Comparison of ENCODE assay signal across 24 cellular contexts in genomic region chr12:116116650-116117424, GRCh38.
A peak's percentile ranks its signal among the peaks of the same experiment; 100 is the strongest.
DNase-seq lines count a peak whose midpoint lies in the region; ATAC-seq and TF ChIP-seq lines count a peak whose summit lies in the region.
"Had no signal": no experiment of that assay in that cellular context is flagged by ENCODE, and none has a peak within 500 bp of the region (broad histone marks: within the 10 kb centered on the region; RNA-seq: fewer than 3 reads in every experiment).

No MANE protein-coding gene starts in this region.

- CTCF ChIA-PET in HEK293 (lab: Yijun Ruan, JAX): no interaction called here

- no peak overlapping the region for H3K9ac ChIP-seq in trophoblast cell (ENCODE audit: low read length)
- H3K9ac ChIP-seq: KMS-11 had no signal

- no peaks in the 10 kb centered on the region for H3K36me3 ChIP-seq in HEK293 (ENCODE audit: control insufficient read depth in 2 of 2, insufficient read depth in 1 of 2, low read length in 2 of 2)
- H3K36me3 ChIP-seq in RWPE2 (ENCODE audit: low read depth): no peaks in the 10 kb centered on the region
- no peaks in the 10 kb centered on the region for H3K36me3 ChIP-seq in trophoblast cell (ENCODE audit: control insufficient read depth in 1 of 2, insufficient read depth in 2 of 2, low read length in 2 of 2)
- H3K36me3 ChIP-seq: SJCRH30, spleen had no signal

- H2BK120ac ChIP-seq in trophoblast cell (ENCODE audit: insufficient read depth, low read length, poor library complexity): no peak overlapping the region

- no peaks in the 10 kb centered on the region for H3K36me3 Mint-ChIP-seq in activated naive CD4-positive, alpha-beta T cell treated with anti-CD3 and anti-CD28 coated beads, Interleukin-2, amount 50 U/mL, for 24 hours
- H3K36me3 Mint-ChIP-seq: activated naive CD8-positive, alpha-beta T cell treated with anti-CD3 and anti-CD28 coated beads, Interleukin-2, amount 10 ng/mL, durations not matched to agents 7 days and 5 days; naive thymus-derived CD8-positive, alpha-beta T cell had no signal

- H4K12ac ChIP-seq in trophoblast cell (ENCODE audit: low read depth, low read length): no peak overlapping the region

- H3K4me1 ChIP-seq in HEK293 (ENCODE audit: control insufficient read depth, insufficient read depth, low read length) (peaks cover 14% of the 10 kb centered on the region; the same call in 1 of the 2 replicates), RWPE2 (ENCODE audit: insufficient read depth, poor library complexity, severe bottlenecking) (peaks cover 26% of the 10 kb centered on the region), trophoblast cell (ENCODE audit: control insufficient read depth in 1 of 2, insufficient read depth in 2 of 2, low read length in 2 of 2) (peaks cover 0 to 2% of the 10 kb centered on the region in 2 experiments)

- DNase-seq in activated naive CD4-positive, alpha-beta T cell (lab: John Stamatoyannopoulos, UW): no peak
- DNase-seq in RWPE2 (ENCODE audit: low spot score) (no peak), trophoblast cell (no peak), NCI-H2196 treated with DMSO at 0.1 percent for 48 hours (lab: John Stamatoyannopoulos, UW; ENCODE audit: unreplicated experiment) (no peak), NK-92 (lab: John Stamatoyannopoulos, UW; ENCODE audit: unreplicated experiment) (no peak), left cardiac atrium (no peak)
- DNase-seq: activated CD4-positive, alpha-beta T cell treated with anti-CD3 and anti-CD28 coated beads, Interleukin-2, amount 50 U/mL, for 4 hours; activated naive CD8-positive, alpha-beta T cell treated with anti-CD3 and anti-CD28 coated beads, Interleukin-2, amount 10 ng/mL, durations not matched to agents 7 days and 5 days; activated T-cell treated with anti-CD3 and anti-CD28 coated beads, Interleukin-2, amount 50 U/mL, for 72 hours; body of pancreas; Caco-2; effector memory CD8-positive, alpha-beta T cell; naive thymus-derived CD8-positive, alpha-beta T cell; NCI-H774; SJCRH30; spleen; stimulated activated CD4-positive, alpha-beta T cell treated with anti-CD3 and anti-CD28 coated beads, Interleukin-4, amount 100 ng/mL, for 4 hours; substantia nigra; T-helper 17 cell had no signal

- H3K4ac ChIP-seq in trophoblast cell (ENCODE audit: low read depth, low read length): peak overlapping the region; percentile 78

- peak overlapping the region; percentile 7 for H3K4me3 Mint-ChIP-seq in activated naive CD4-positive, alpha-beta T cell treated with anti-CD3 and anti-CD28 coated beads, Interleukin-2, amount 50 U/mL, for 24 hours
- H3K4me3 Mint-ChIP-seq: activated naive CD8-positive, alpha-beta T cell treated with anti-CD3 and anti-CD28 coated beads, Interleukin-2, amount 10 ng/mL, durations not matched to agents 7 days and 5 days; activated T-cell treated with anti-CD3 and anti-CD28 coated beads, Interleukin-2, amount 50 U/mL, for 72 hours; B cell; effector memory CD8-positive, alpha-beta T cell; naive thymus-derived CD8-positive, alpha-beta T cell; T-helper 17 cell had no signal

- H3K79me2 ChIP-seq in trophoblast cell (ENCODE audit: control insufficient read depth, insufficient read depth, low read length, poor library complexity): no peaks in the 10 kb centered on the region

- WGBS in trophoblast cell (ENCODE audit: extremely low coverage, insufficient coverage, insufficient read length): no CpG with 5 or more reads among the region's 5 CpGs

- H3K4me3 ChIP-seq in HEK293 (ENCODE audit: low read depth, low read length): no peak overlapping the region
- no peak overlapping the region for H3K4me3 ChIP-seq in RWPE2 (ENCODE audit: severe bottlenecking)
- H3K4me3 ChIP-seq in trophoblast cell (ENCODE audit: low read depth, low read length): no peak overlapping the region
- H3K4me3 ChIP-seq: body of pancreas, SJCRH30, spleen had no signal

- no peak overlapping the region for H3K23ac ChIP-seq in trophoblast cell (ENCODE audit: low read length)

- no peak overlapping the region for H3K14ac ChIP-seq in trophoblast cell (ENCODE audit: low read length)

- no peak overlapping the region for H2BK12ac ChIP-seq in trophoblast cell (ENCODE audit: low read length)

- no peak overlapping the region for H4K91ac ChIP-seq in trophoblast cell (ENCODE audit: low read depth, low read length)

- H3K79me1 ChIP-seq in trophoblast cell (ENCODE audit: low read length): no peaks in the 10 kb centered on the region

- peaks cover 63% of the 10 kb centered on the region for H3K4me1 Mint-ChIP-seq in activated naive CD4-positive, alpha-beta T cell treated with anti-CD3 and anti-CD28 coated beads, Interleukin-2, amount 50 U/mL, for 24 hours

- H2AFZ ChIP-seq in trophoblast cell (ENCODE audit: insufficient read depth, low read length, poor library complexity): no peak overlapping the region

- no peak overlapping the region for H2AK5ac ChIP-seq in trophoblast cell (ENCODE audit: low read length)

- H3K27ac ChIP-seq in HEK293 (ENCODE audit: extremely low read depth, low read depth, low read length): no peak overlapping the region
- H3K27ac ChIP-seq in RWPE2 (ENCODE audit: poor library complexity, severe bottlenecking): no peak overlapping the region
- H3K27ac ChIP-seq in trophoblast cell (ENCODE audit: low read depth, low read length): no peak overlapping the region
- H3K27ac ChIP-seq: body of pancreas, KMS-11, SJCRH30, spleen had no signal

- H3K4me2 ChIP-seq in trophoblast cell (ENCODE audit: low read length): no peak overlapping the region
- H3K4me2 ChIP-seq: KMS-11 had no signal

- H3K9me3 ChIP-seq in HEK293 (ENCODE audit: control insufficient read depth, insufficient read depth, low read depth, low read length) (no peaks in the 10 kb centered on the region), RWPE2 (ENCODE audit: severe bottlenecking) (no peaks in the 10 kb centered on the region), trophoblast cell (ENCODE audit: insufficient read depth, low read depth, low read length) (no peaks in the 10 kb centered on the region)
- H3K9me3 ChIP-seq: body of pancreas, Caco-2, SJCRH30, spleen had no signal

- H4K8ac ChIP-seq in trophoblast cell (ENCODE audit: low read depth, low read length): no peak overlapping the region

- no peaks in the 10 kb centered on the region for H3K27me3 ChIP-seq in RWPE2 (ENCODE audit: insufficient read depth, poor library complexity, severe bottlenecking)
- no peaks in the 10 kb centered on the region for H3K27me3 ChIP-seq in trophoblast cell (ENCODE audit: insufficient read depth, low read length)
- H3K27me3 ChIP-seq: body of pancreas, SJCRH30, spleen had no signal

- H3K9me3 Mint-ChIP-seq in activated naive CD4-positive, alpha-beta T cell treated with anti-CD3 and anti-CD28 coated beads, Interleukin-2, amount 50 U/mL, for 24 hours: no peaks in the 10 kb centered on the region
- H3K9me3 Mint-ChIP-seq: activated naive CD8-positive, alpha-beta T cell treated with anti-CD3 and anti-CD28 coated beads, Interleukin-2, amount 10 ng/mL, durations not matched to agents 7 days and 5 days; activated T-cell treated with anti-CD3 and anti-CD28 coated beads, Interleukin-2, amount 50 U/mL, for 72 hours; effector memory CD8-positive, alpha-beta T cell; naive thymus-derived CD8-positive, alpha-beta T cell had no signal

- intact Hi-C loops in left cardiac atrium (cut with DNase I): no loop called here

- H3K18ac ChIP-seq in trophoblast cell (ENCODE audit: low read length): no peak overlapping the region

- ATAC-seq in RWPE2 (ENCODE audit: low read depth) (peak; percentile 67), left cardiac atrium (no peak)
- ATAC-seq: body of pancreas; effector memory CD8-positive, alpha-beta T cell; naive thymus-derived CD8-positive, alpha-beta T cell; Panc1; T-helper 17 cell had no signal

- no peak overlapping the region for H3K27ac Mint-ChIP-seq in activated naive CD4-positive, alpha-beta T cell treated with anti-CD3 and anti-CD28 coated beads, Interleukin-2, amount 50 U/mL, for 24 hours
- H3K27ac Mint-ChIP-seq: activated naive CD8-positive, alpha-beta T cell treated with anti-CD3 and anti-CD28 coated beads, Interleukin-2, amount 10 ng/mL, durations not matched to agents 7 days and 5 days; activated T-cell treated with anti-CD3 and anti-CD28 coated beads, Interleukin-2, amount 50 U/mL, for 72 hours; B cell; effector memory CD8-positive, alpha-beta T cell; naive thymus-derived CD8-positive, alpha-beta T cell; T-helper 17 cell had no signal

- no peaks in the 10 kb centered on the region for H3K27me3 Mint-ChIP-seq in activated naive CD4-positive, alpha-beta T cell treated with anti-CD3 and anti-CD28 coated beads, Interleukin-2, amount 50 U/mL, for 24 hours
- H3K27me3 Mint-ChIP-seq: activated naive CD8-positive, alpha-beta T cell treated with anti-CD3 and anti-CD28 coated beads, Interleukin-2, amount 10 ng/mL, durations not matched to agents 7 days and 5 days; B cell; effector memory CD8-positive, alpha-beta T cell; naive thymus-derived CD8-positive, alpha-beta T cell; T-helper 17 cell had no signal

- no peak for TF ChIP-seq CTCF in HEK293 (tag by site-specific recombination; IDR thresholded peaks at IDR 0.05)
- TF ChIP-seq CTCF in RWPE2 (IDR thresholded peaks at IDR 0.05; ENCODE audit: poor library complexity, severe bottlenecking): no peak

- no peak overlapping the region for H2BK5ac ChIP-seq in trophoblast cell (ENCODE audit: low read depth, low read length, poor library complexity)

- POLR2A ChIA-PET in HEK293 (lab: Yijun Ruan, JAX): no interaction called here

TF ChIP-seq in HEK293, 187 proteins besides CTCF, POLR2A, EP300 and RAD21:
- no peak for TF ChIP-seq ZNF366 (tag by site-specific recombination; conservative IDR thresholded peaks at IDR 0.05)
- peak; percentile 40; the same call in 1 of the 2 replicates for TF ChIP-seq PRDM6 (tag by site-specific recombination; IDR thresholded peaks at IDR 0.05)
- no peak for TF ChIP-seq SP2 (tag by site-specific recombination; IDR thresholded peaks at IDR 0.05)
- TF ChIP-seq ZNF19 (tag by site-specific recombination; IDR thresholded peaks at IDR 0.05; ENCODE audit: low read depth): no peak
